ENCODE assay signal across 27 cellular contexts in genomic region chr15:70772402-70772801, GRCh38.
"Had no signal": no experiment of that assay in that cellular context is flagged by ENCODE, and none has a peak within 500 bp of the region (broad histone marks: within the 10 kb centered on the region; RNA-seq: fewer than 3 reads in every experiment).

No MANE protein-coding gene starts in this region.

- H3K27me3 ChIP-seq: brain microvascular endothelial cell, cardiac muscle cell, SJSA1 had no signal

- H3K9me3 ChIP-seq: SJSA1 had no signal

- H3K27ac ChIP-seq: brain microvascular endothelial cell, cardiac muscle cell, RWPE1, SJSA1 had no signal

- DNase-seq: activated B cell treated with CpG ODN at 0.5 μM for 24 hours; activated CD4-positive, alpha-beta T cell treated with anti-CD3 and anti-CD28 coated beads for 1 hour; activated CD4-positive, alpha-beta T cell treated with anti-CD3 and anti-CD28 coated beads, Interleukin-2, amount 10 ng/mL, durations not matched to agents 24 days and 14 days; activated CD4-positive, alpha-beta T cell treated with anti-CD3 and anti-CD28 coated beads, Interleukin-2, amount 50 U/mL, for 48 hours; activated CD8-positive, alpha-beta memory T cell treated with anti-CD3 and anti-CD28 coated beads, Interleukin-2, amount 10 ng/mL, durations not matched to agents 7 days and 5 days; activated effector memory CD4-positive, alpha-beta T cell treated with anti-CD3 and anti-CD28 coated beads, Interleukin-2, amount 50 U/mL, for 16 hours; activated naive CD4-positive, alpha-beta T cell treated with Interleukin-2 at 50 U/mL for 16 hours; activated naive CD8-positive, alpha-beta T cell treated with anti-CD3 and anti-CD28 coated beads, Interleukin-2, amount 50 U/mL, for 24 hours; activated T-cell treated with anti-CD3 and anti-CD28 coated beads, Interleukin-2, amount 50 U/mL, for 4 hours; amniotic stem cell; brain microvascular endothelial cell; KG1; NCI-H1092; NCI-H1417 treated with DMSO at 0.1 percent for 48 hours; NCI-H187; NCI-H2081; NCI-H510A treated with DMSO at 0.1 percent for 48 hours; NCI-H69; NK-92 treated with Interleukin-12 subunit alpha and Interleukin-12 subunit beta, amount 100 ng/mL, for 24 hours; OCI-M1; Right ventricle myocardium superior; T-helper 9 cell had no signal

- H3K27ac Mint-ChIP-seq: activated B cell treated with CpG ODN at 0.5 μM for 24 hours; activated CD4-positive, alpha-beta T cell treated with anti-CD3 and anti-CD28 coated beads, Interleukin-2, amount 10 ng/mL, durations not matched to agents 24 days and 14 days; activated CD8-positive, alpha-beta memory T cell treated with anti-CD3 and anti-CD28 coated beads, Interleukin-2, amount 10 ng/mL, durations not matched to agents 7 days and 5 days; activated naive CD4-positive, alpha-beta T cell treated with anti-CD3 and anti-CD28 coated beads, Interleukin-2, amount 50 U/mL, for 72 hours; activated naive CD8-positive, alpha-beta T cell treated with anti-CD3 and anti-CD28 coated beads, Interleukin-2, amount 50 U/mL, for 24 hours; T-helper 1 cell treated with Interleukin-12 subunit alpha and Interleukin-12 subunit beta and Interleukin-4 antibody, amounts not matched to agents 30 μg/mL and 1 μg/mL, for 36 hours had no signal

- H3K4me3 ChIP-seq: cardiac muscle cell, SJSA1 had no signal

- H3K36me3 ChIP-seq: brain microvascular endothelial cell, cardiac muscle cell, SJSA1 had no signal

- H3K4me3 Mint-ChIP-seq: activated B cell treated with CpG ODN at 0.5 μM for 24 hours; activated CD4-positive, alpha-beta T cell treated with anti-CD3 and anti-CD28 coated beads, Interleukin-2, amount 10 ng/mL, durations not matched to agents 24 days and 14 days; activated CD8-positive, alpha-beta memory T cell treated with anti-CD3 and anti-CD28 coated beads, Interleukin-2, amount 10 ng/mL, durations not matched to agents 7 days and 5 days; activated naive CD8-positive, alpha-beta T cell treated with anti-CD3 and anti-CD28 coated beads, Interleukin-2, amount 50 U/mL, for 24 hours; activated T-cell treated with anti-CD3 and anti-CD28 coated beads, Interleukin-2, amount 50 U/mL, for 4 hours; T-helper 1 cell treated with Interleukin-12 subunit alpha and Interleukin-12 subunit beta and Interleukin-4 antibody, amounts not matched to agents 30 μg/mL and 1 μg/mL, for 36 hours had no signal

- H3K9me3 Mint-ChIP-seq: activated B cell treated with CpG ODN at 0.5 μM for 24 hours; activated CD4-positive, alpha-beta T cell treated with anti-CD3 and anti-CD28 coated beads, Interleukin-2, amount 10 ng/mL, durations not matched to agents 24 days and 14 days; activated naive CD4-positive, alpha-beta T cell treated with anti-CD3 and anti-CD28 coated beads, Interleukin-2, amount 50 U/mL, for 72 hours; activated naive CD8-positive, alpha-beta T cell treated with anti-CD3 and anti-CD28 coated beads, Interleukin-2, amount 50 U/mL, for 24 hours; activated T-cell treated with anti-CD3 and anti-CD28 coated beads, Interleukin-2, amount 50 U/mL, for 4 hours; T-helper 1 cell treated with Interleukin-12 subunit alpha and Interleukin-12 subunit beta and Interleukin-4 antibody, amounts not matched to agents 30 μg/mL and 1 μg/mL, for 36 hours had no signal

- H3K36me3 Mint-ChIP-seq: activated CD8-positive, alpha-beta memory T cell treated with anti-CD3 and anti-CD28 coated beads, Interleukin-2, amount 10 ng/mL, durations not matched to agents 7 days and 5 days; activated naive CD4-positive, alpha-beta T cell treated with anti-CD3 and anti-CD28 coated beads, Interleukin-2, amount 50 U/mL, for 72 hours had no signal
